ENCODE assay signal across 8 cellular contexts in genomic region chr4:88457307-88458090, GRCh38. TPM values are rescaled to one million over a fixed set of nuclear protein-coding genes. Genes with fewer than 3 reads are reported as not detected.
DNase-seq lines count a peak whose midpoint lies in the region; ATAC-seq and TF ChIP-seq lines count a peak whose summit lies in the region.

No MANE protein-coding gene starts in this region.

- H3K27ac Mint-ChIP-seq in IgD-negative memory B cell, result peak overlapping the region; percentile 59 to 96 (median 79)
- peak overlapping the region; percentile 98 for H3K27ac Mint-ChIP-seq in activated T-helper 17 cell treated with anti-CD3 and anti-CD28 coated beads, Interleukin-2, amount 50 U/mL, for 72 hours

- H3K4me1 ChIP-seq in cardiac muscle cell (ENCODE audit: low read depth), result no peaks in the 10 kb centered on the region
- no peaks in the 10 kb centered on the region for H3K4me1 ChIP-seq in parathyroid adenoma

- DNase-seq in GM03348 (ENCODE audit: low spot score), result peak; percentile 41
- peak; percentile 25 to 66 for DNase-seq in cardiac muscle cell (ENCODE audit: low read depth in 1 of 2, low spot score in 1 of 2)
- DNase-seq in DMS114 treated with DMSO at 0.1 percent for 48 hours (lab: John Stamatoyannopoulos, UW; ENCODE audit: unreplicated experiment), result no peak
- DNase-seq in effector CD4-positive, alpha-beta T cell, result no peak

- H3K36me3 Mint-ChIP-seq in IgD-negative memory B cell, result peaks cover 3% of the 10 kb centered on the region
- H3K36me3 Mint-ChIP-seq in activated T-helper 17 cell treated with anti-CD3 and anti-CD28 coated beads, Interleukin-2, amount 50 U/mL, for 72 hours (ENCODE audit: low read depth), result peaks cover 26% of the 10 kb centered on the region

- H3K79me2 ChIP-seq in parathyroid adenoma, result no peaks in the 10 kb centered on the region

- H3K27ac ChIP-seq in cardiac muscle cell (no peak overlapping the region), parathyroid adenoma (peak overlapping the region; percentile 42)

- peaks cover 1% of the 10 kb centered on the region for H3K27me3 Mint-ChIP-seq in IgD-negative memory B cell
- no peaks in the 10 kb centered on the region for H3K27me3 Mint-ChIP-seq in activated T-helper 17 cell treated with anti-CD3 and anti-CD28 coated beads, Interleukin-2, amount 50 U/mL, for 72 hours

- H3K36me3 ChIP-seq in cardiac muscle cell (no peaks in the 10 kb centered on the region), parathyroid adenoma (ENCODE audit: control insufficient read depth, insufficient read depth, low read length) (no peaks in the 10 kb centered on the region)

- peaks cover 0 to 2% (median 0%) of the 10 kb centered on the region in 3 donors for H3K9me3 Mint-ChIP-seq in IgD-negative memory B cell
- H3K9me3 Mint-ChIP-seq in activated T-helper 17 cell treated with anti-CD3 and anti-CD28 coated beads, Interleukin-2, amount 50 U/mL, for 72 hours, result no peaks in the 10 kb centered on the region

- H3K4me3 Mint-ChIP-seq in IgD-negative memory B cell, result peak overlapping the region; percentile 90 to 100 (median 100)
- peak overlapping the region; percentile 87 for H3K4me3 Mint-ChIP-seq in activated T-helper 17 cell treated with anti-CD3 and anti-CD28 coated beads, Interleukin-2, amount 50 U/mL, for 72 hours

- H3K4me1 Mint-ChIP-seq in IgD-negative memory B cell, result peaks cover 12 to 20% (median 16%) of the 10 kb centered on the region in 3 donors
- peaks cover 4% of the 10 kb centered on the region for H3K4me1 Mint-ChIP-seq in activated T-helper 17 cell treated with anti-CD3 and anti-CD28 coated beads, Interleukin-2, amount 50 U/mL, for 72 hours

- no peaks in the 10 kb centered on the region for H3K9me3 ChIP-seq in cardiac muscle cell (ENCODE audit: low read depth)
- H3K9me3 ChIP-seq in parathyroid adenoma (ENCODE audit: control insufficient read depth, low read length), result no peaks in the 10 kb centered on the region

- peak overlapping the region; percentile 75 for H2AFZ ChIP-seq in parathyroid adenoma

- no peak overlapping the region for H3K9ac ChIP-seq in parathyroid adenoma

- peak overlapping the region; percentile 65 for H3K4me2 ChIP-seq in parathyroid adenoma (ENCODE audit: low read length)

- peak overlapping the region; percentile 32 for H3K4me3 ChIP-seq in cardiac muscle cell
- H3K4me3 ChIP-seq in parathyroid adenoma (ENCODE audit: low read depth, low read length), result peak overlapping the region; percentile 51

- H3K27me3 ChIP-seq in cardiac muscle cell (peaks cover 26% of the 10 kb centered on the region), parathyroid adenoma (ENCODE audit: control insufficient read depth, insufficient read depth, low read length) (no peaks in the 10 kb centered on the region)

- ATAC-seq in GM21619 (IDR thresholded peaks at IDR 0.05; ENCODE audit: unreplicated experiment), result peak; percentile 34
- peak; percentile 63 for ATAC-seq in activated T-helper 17 cell treated with anti-CD3 and anti-CD28 coated beads, Interleukin-2, amount 50 U/mL, for 72 hours (replicated peaks)

- TF ChIP-seq CTCF in cardiac muscle cell (IDR thresholded peaks at IDR 0.05; ENCODE audit: low read depth, low read length) (no peak), parathyroid adenoma (IDR thresholded peaks at IDR 0.05) (no peak)

RNA-seq across cellular contexts. Expression of gene HERC5, which starts 0.6 kb away (rescaled TPM):
- polyA plus RNA-seq in IgD-negative memory B cell (14.6 TPM), cardiac muscle cell (1.1 and 3.2 TPM in 2 replicates)
- total RNA-seq in activated T-helper 17 cell treated with anti-CD3 and anti-CD28 coated beads, Interleukin-2, amount 50 U/mL, for 72 hours, result 10 to 100 TPM; 26.1 to 26.9 TPM
- total RNA-seq in cardiac muscle cell, result 1.7 and 2.4 TPM in 2 replicates

Comparison
In these comparisons a context has a peak if more than half of its experiments do, and no peak if none do; other contexts are left out.
1. DNase-seq: peak in GM03348 (single experiment) and cardiac muscle cell (2 of 2); none in DMS114 treated with DMSO at 0.1 percent for 48 hours (single experiment) and effector CD4-positive, alpha-beta T cell (single experiment).